ENCODE assay signal across 8 cellular contexts in the genomic region with DNA sequence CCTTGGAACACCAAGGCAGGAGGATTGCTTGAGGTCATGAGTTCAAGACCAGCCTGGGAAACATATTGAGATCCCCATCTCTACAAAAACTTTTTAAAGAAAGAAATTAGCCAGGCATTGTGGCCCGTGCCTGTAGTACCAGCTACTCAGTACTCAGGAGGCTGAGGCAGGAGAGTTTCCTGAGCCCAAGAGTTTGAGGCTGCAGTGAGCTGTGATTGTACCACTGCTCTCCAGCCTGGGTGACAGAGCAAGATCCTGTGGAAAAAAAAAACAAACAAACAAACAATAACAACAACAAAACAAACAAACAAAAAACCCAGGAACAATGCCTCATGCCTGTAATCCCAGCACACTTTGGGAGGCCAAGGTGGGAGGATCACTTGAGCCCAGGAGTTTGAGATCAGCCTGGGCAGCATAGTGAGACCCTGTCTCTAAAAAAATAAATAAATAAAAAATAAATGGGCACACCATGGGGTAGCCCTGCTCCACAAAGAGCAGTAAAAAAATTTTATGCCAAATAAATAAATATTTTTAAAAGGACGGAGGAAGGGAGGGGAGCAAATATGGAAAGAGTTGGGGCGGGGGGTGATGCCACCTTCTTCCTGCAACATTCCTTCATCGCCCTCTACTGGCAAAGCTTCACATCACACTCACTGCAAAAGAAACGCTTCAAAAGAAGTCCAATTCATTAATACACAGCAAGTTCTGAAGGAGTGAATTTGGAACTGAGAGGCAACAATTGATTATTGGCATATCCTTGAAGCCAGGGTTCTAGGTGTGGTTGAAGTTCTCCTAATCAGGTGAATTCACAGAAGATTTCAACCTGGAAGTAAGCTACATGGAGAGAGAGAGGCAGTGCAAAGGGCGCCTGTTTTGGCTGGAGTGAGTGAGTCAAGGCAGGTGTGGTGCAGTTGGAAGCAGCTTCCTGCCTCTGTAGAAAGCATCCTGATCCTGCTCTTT. TPM values are rescaled to one million over a fixed set of nuclear protein-coding genes. Genes with fewer than 3 reads are reported as not detected.
DNase-seq lines count a peak whose midpoint lies in the region; ATAC-seq, FAIRE-seq and TF ChIP-seq lines count a peak whose summit lies in the region.

No MANE protein-coding gene starts in this region.

- H3K79me2 ChIP-seq in mammary epithelial cell (ENCODE audit: insufficient read depth, low read length), result no peaks in the 10 kb centered on the region

- DNase-seq in AML-193 (lab: John Stamatoyannopoulos, UW) (peak; percentile 34 to 55), GM18507 (ENCODE audit: extremely low spot score, insufficient read length, low read depth) (no peak), NCI-H1092 (lab: John Stamatoyannopoulos, UW) (peak; percentile 3), mammary epithelial cell (peak; percentile 71), left colon (peak; percentile 53 to 75)
- DNase-seq in stimulated activated CD4-positive, alpha-beta T cell treated with anti-CD3 and anti-CD28 coated beads, Interleukin-4, amount 100 ng/mL, for 48 hours (ENCODE audit: low read depth in 2 of 2), result peak; percentile 58 to 62

- H2AFZ ChIP-seq in mammary epithelial cell (ENCODE audit: low read depth, low read length), result peak overlapping the region; percentile 80

- peak; percentile 77 for TF ChIP-seq CTCF in WI38 (IDR thresholded peaks at IDR 0.05; ENCODE audit: low read depth, low read length)
- peak; percentile 78 to 86 for TF ChIP-seq CTCF in mammary epithelial cell (conservative IDR thresholded peaks at IDR 0.05 in 1 of 2, IDR thresholded peaks at IDR 0.05 in 1 of 2; ENCODE audit: extremely low read depth in 1 of 2, insufficient read depth in 1 of 2, low read depth in 1 of 2, low read length in 2 of 2)

- H3K4me3 ChIP-seq in WI38 (ENCODE audit: low read depth, low read length) (no peak overlapping the region), mammary epithelial cell (replicated peaks in 1 of 3; ENCODE audit: insufficient read depth in 1 of 3, low read depth in 2 of 3, low read length in 3 of 3) (no peak overlapping the region)

- BruUV-seq in mammary epithelial cell (replicated peaks; lab: Mats Ljungman, UMichigan), result no TSS peak

- peak; percentile 98 for ATAC-seq in left colon
- ATAC-seq in GM18505 (IDR thresholded peaks at IDR 0.05; ENCODE audit: unreplicated experiment), result no peak

- H3K9ac ChIP-seq in mammary epithelial cell (ENCODE audit: insufficient read depth, low read length), result no peak overlapping the region

- H3K4me1 ChIP-seq in mammary epithelial cell (ENCODE audit: insufficient read depth, low read length), result peaks cover 7% of the 10 kb centered on the region

- H3K36me3 ChIP-seq in mammary epithelial cell (ENCODE audit: insufficient read depth, low read length), result no peaks in the 10 kb centered on the region

- peak; percentile 76 for FAIRE-seq in GM18507 (lab: Jason Lieb, UNC)

- no peak for TF ChIP-seq POLR2A in GM18505 (IDR thresholded peaks at IDR 0.05; ENCODE audit: borderline replicate concordance, extremely low read depth, insufficient read depth, insufficient read length)

- CTCF ChIA-PET in mammary epithelial cell (lab: Charles Lee; ENCODE audit: low non-redundant PET), result interaction anchor here (0.6 to 0.9 kb wide), 3 partner anchors 9 to 66 kb away, joined by 4 read pairs; no protein-coding TSS in a partner anchor

- peak overlapping the region; percentile 66 for H3K4me2 ChIP-seq in mammary epithelial cell (ENCODE audit: insufficient read depth, low read depth, low read length)

- WGBS in mammary epithelial cell (ENCODE audit: low coverage, missing lambda C conversion rate), result 35% methylated on average over 4 of the region's 6 CpGs

- no peaks in the 10 kb centered on the region for H3K9me3 ChIP-seq in mammary epithelial cell (replicated peaks; ENCODE audit: insufficient read depth, low read length)

- H4K20me1 ChIP-seq in mammary epithelial cell (ENCODE audit: insufficient read depth, low read length), result no peaks in the 10 kb centered on the region

- in situ Hi-C loops in mammary epithelial cell (cut with MboI; ENCODE audit: low sequenced_read_pairs in 2 of 2), result loop anchor here (10.0 to 25.0 kb wide), 3 partner anchors 55 to 427 kb away; a partner anchor contains a TSS

- H3K27me3 ChIP-seq in mammary epithelial cell (ENCODE audit: insufficient read depth, low read length), result no peaks in the 10 kb centered on the region

- dilution Hi-C loops in mammary epithelial cell (cut with HindIII; ENCODE audit: low sequenced_read_pairs), result no loop called here

- no peak overlapping the region for H3K27ac ChIP-seq in mammary epithelial cell (ENCODE audit: insufficient read depth, low read depth, low read length)

- intact Hi-C loops in mammary epithelial cell (cut with micrococcal nuclease), result loop anchor here (1.0 kb wide), 2 partner anchors 38 to 66 kb away; a partner anchor contains a TSS
- intact Hi-C loops in left colon (cut with DNase I, micrococcal nuclease), result loop anchor here (2.0 to 10.0 kb wide), 2 partner anchors 65 kb away; no protein-coding TSS in a partner anchor

RNA-seq across cellular contexts. Expression of a gene that starts 8.8 kb away (rescaled TPM):
- total RNA-seq in mammary epithelial cell, result 10 to 100 TPM; 36.1 to 52.2 TPM
- 20.4 TPM for polyA plus RNA-seq in mammary epithelial cell
- polyA minus RNA-seq in mammary epithelial cell, result 70.1 TPM
- 10 to 100 TPM; 90.2 to 95.1 TPM for total RNA-seq in left colon

RNA-seq across cellular contexts. Expression of a gene that starts 37.8 kb away (rescaled TPM):
- 10 to 100 TPM; 24.1 to 35.2 TPM for total RNA-seq in mammary epithelial cell
- polyA plus RNA-seq in mammary epithelial cell, result 11.2 TPM
- 10.1 TPM for polyA minus RNA-seq in mammary epithelial cell
- total RNA-seq in left colon, result 1 to 10 TPM; 5.3 to 6.4 TPM
